22 cellular contexts compared by ENCODE assay signal in the genomic region with DNA sequence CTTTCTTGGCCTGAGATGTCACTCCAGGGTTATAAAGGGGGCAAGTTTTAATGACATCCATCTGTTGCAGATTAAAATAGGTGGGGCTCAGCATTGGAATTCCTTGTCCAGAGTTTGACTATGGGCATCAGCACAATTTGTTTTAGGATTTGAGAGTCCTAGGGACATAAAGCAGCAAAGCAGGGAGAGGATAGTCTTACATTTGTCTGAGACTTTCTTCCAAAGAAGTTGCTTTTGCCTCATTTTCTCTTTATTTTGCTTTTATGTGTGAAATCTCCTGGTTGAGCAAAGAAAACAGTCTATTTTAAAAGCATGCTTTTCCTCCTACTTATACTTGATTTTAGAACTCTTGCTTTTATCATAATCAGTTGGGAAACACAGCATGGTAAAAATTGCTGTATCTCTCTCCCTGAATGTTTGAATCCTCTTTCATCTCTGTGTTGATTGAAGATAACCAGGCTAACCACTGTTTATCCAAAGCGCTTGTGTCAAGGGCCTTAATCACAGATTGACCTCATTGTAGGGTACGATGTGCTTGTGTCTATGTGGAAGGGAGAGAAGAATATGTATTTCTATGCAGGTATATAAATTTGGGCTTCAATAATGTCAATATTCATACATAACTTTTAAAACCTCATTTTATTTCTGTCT.
DNase-seq lines count a peak whose midpoint lies in the region; ATAC-seq and TF ChIP-seq lines count a peak whose summit lies in the region.
"Had no signal": no experiment of that assay in that cellular context is flagged by ENCODE, and none has a peak within 500 bp of the region (broad histone marks: within the 10 kb centered on the region; RNA-seq: fewer than 3 reads in every experiment).

No MANE protein-coding gene starts in this region.

- intact Hi-C loops in Right ventricle myocardium inferior (cut with DNase I) = loop anchor here (10.0 kb wide), 1 partner anchor 66 kb away; no protein-coding TSS in a partner anchor

- no peaks in the 10 kb centered on the region for H3K36me3 Mint-ChIP-seq in activated CD4-positive, alpha-beta memory T cell treated with anti-CD3 and anti-CD28 coated beads, Interleukin-2, amount 10 ng/mL, durations not matched to agents 7 days and 5 days (ENCODE audit: low read depth)
- H3K36me3 Mint-ChIP-seq: CD14-positive monocyte, IgD-negative memory B cell had no signal

- H2AFZ ChIP-seq in smooth muscle cell (ENCODE audit: low read depth) = no peak overlapping the region

- H3K4me3 Mint-ChIP-seq in activated CD4-positive, alpha-beta memory T cell treated with anti-CD3 and anti-CD28 coated beads, Interleukin-2, amount 10 ng/mL, durations not matched to agents 7 days and 5 days = no peak overlapping the region
- H3K4me3 Mint-ChIP-seq: CD14-positive monocyte, IgD-negative memory B cell had no signal

- no peaks in the 10 kb centered on the region for H4K20me1 ChIP-seq in smooth muscle cell (ENCODE audit: low read depth)

- peaks cover 9% of the 10 kb centered on the region for H3K27me3 Mint-ChIP-seq in activated CD4-positive, alpha-beta memory T cell treated with anti-CD3 and anti-CD28 coated beads, Interleukin-2, amount 10 ng/mL, durations not matched to agents 7 days and 5 days
- H3K27me3 Mint-ChIP-seq: IgD-negative memory B cell had no signal

- TF ChIP-seq CTCF in right atrium auricular region (IDR thresholded peaks at IDR 0.05) (no peak), smooth muscle cell (IDR thresholded peaks at IDR 0.05; ENCODE audit: borderline replicate concordance, insufficient read depth, poor library complexity, severe bottlenecking) (no peak)

- ATAC-seq in Right ventricle myocardium inferior (peak; percentile 54), HG02678 (IDR thresholded peaks at IDR 0.05; ENCODE audit: unreplicated experiment) (no peak), GM18517 (IDR thresholded peaks at IDR 0.05; ENCODE audit: unreplicated experiment) (no peak)

- H3K4me3 ChIP-seq in right atrium auricular region = no peak overlapping the region
- H3K4me3 ChIP-seq in adipocyte (ENCODE audit: low read length) = no peak overlapping the region
- H3K4me3 ChIP-seq in mesodermal cell (ENCODE audit: extremely low read depth, insufficient read depth, low read length, poor library complexity, severe bottlenecking) = no peak overlapping the region
- H3K4me3 ChIP-seq in smooth muscle cell = no peak overlapping the region

- H3K27ac ChIP-seq in right atrium auricular region (peak overlapping the region in 1 of 2 donors; percentile 17), mesodermal cell (ENCODE audit: low read depth, low read length, severe bottlenecking) (peak overlapping the region; percentile 50), smooth muscle cell (ENCODE audit: low read depth) (no peak overlapping the region)
- H3K27ac ChIP-seq: HL-60 had no signal

- no peaks in the 10 kb centered on the region for H3F3A ChIP-seq in smooth muscle cell (ENCODE audit: low read depth)

- DNase-seq in Right ventricle myocardium inferior (ENCODE audit: missing footprints) = no peak
- DNase-seq in right atrium auricular region (ENCODE audit: low spot score) = no peak
- peak; percentile 47 for DNase-seq in adipocyte (ENCODE audit: low read depth)
- DNase-seq in smooth muscle cell (lab: John Stamatoyannopoulos, UW; ENCODE audit: unreplicated experiment) = no peak
- no peak for DNase-seq in activated CD4-positive, alpha-beta memory T cell treated with anti-CD3 and anti-CD28 coated beads, Interleukin-2, amount 10 ng/mL, durations not matched to agents 7 days and 5 days
- DNase-seq: 8988T; DMS79 treated with DMSO at 0.1 percent for 48 hours; Karpas-422; NCI-H1048; NCI-H1436; NCI-H1930; NCI-H2171; NCI-H446 treated with DMSO at 0.1 percent for 48 hours; NCI-H69; NK-92 treated with Interleukin-12 subunit alpha and Interleukin-12 subunit beta, amount 100 ng/mL, for 24 hours; SHP77 had no signal

- no peaks in the 10 kb centered on the region for H3K79me2 ChIP-seq in smooth muscle cell (ENCODE audit: low read depth)

- no peak overlapping the region for H3K27ac Mint-ChIP-seq in activated CD4-positive, alpha-beta memory T cell treated with anti-CD3 and anti-CD28 coated beads, Interleukin-2, amount 10 ng/mL, durations not matched to agents 7 days and 5 days
- H3K27ac Mint-ChIP-seq: CD14-positive monocyte, IgD-negative memory B cell had no signal

- CTCF ChIA-PET in activated CD4-positive, alpha-beta memory T cell treated with anti-CD3 and anti-CD28 coated beads, Interleukin-2, amount 10 ng/mL, durations not matched to agents 7 days and 5 days (lab: Charles Lee) = no interaction called here

- no CpG with 5 or more reads among the region's 2 CpGs for WGBS in mesodermal cell (ENCODE audit: insufficient coverage in 2 of 2), 2 experiments
- 14% methylated on average over 2 of the region's 2 CpGs for WGBS in smooth muscle cell (ENCODE audit: low lambda C conversion rate)

- H3K27me3 ChIP-seq in right atrium auricular region (no peaks in the 10 kb centered on the region), adipocyte (replicated peaks; ENCODE audit: control insufficient read depth, insufficient read depth, low read length) (no peaks in the 10 kb centered on the region), smooth muscle cell (ENCODE audit: low read depth) (no peaks in the 10 kb centered on the region)

- H3K4me1 ChIP-seq in right atrium auricular region (peaks cover 0 to 24% of the 10 kb centered on the region in 2 donors), adipocyte (ENCODE audit: control insufficient read depth, insufficient read depth, low read length) (peaks cover 14% of the 10 kb centered on the region), mesodermal cell (ENCODE audit: control insufficient read depth, insufficient read depth, low read length, poor library complexity, severe bottlenecking) (peaks cover 19% of the 10 kb centered on the region), smooth muscle cell (ENCODE audit: low read depth) (peaks cover 39% of the 10 kb centered on the region)

- H3K9ac ChIP-seq in adipocyte (ENCODE audit: low read length) (peak overlapping the region; percentile 32), smooth muscle cell (ENCODE audit: low read depth) (no peak overlapping the region)

- POLR2A ChIA-PET in activated CD4-positive, alpha-beta memory T cell treated with anti-CD3 and anti-CD28 coated beads, Interleukin-2, amount 10 ng/mL, durations not matched to agents 7 days and 5 days (lab: Charles Lee) = no interaction called here

- peak overlapping the region; percentile 25 for H3K4me2 ChIP-seq in smooth muscle cell

- no peaks in the 10 kb centered on the region for H3K4me1 Mint-ChIP-seq in activated CD4-positive, alpha-beta memory T cell treated with anti-CD3 and anti-CD28 coated beads, Interleukin-2, amount 10 ng/mL, durations not matched to agents 7 days and 5 days
- H3K4me1 Mint-ChIP-seq: CD14-positive monocyte, IgD-negative memory B cell had no signal

- H3K9me3 ChIP-seq in right atrium auricular region (no peaks in the 10 kb centered on the region), adipocyte (ENCODE audit: control insufficient read depth, low read length) (no peaks in the 10 kb centered on the region), mesodermal cell (ENCODE audit: control insufficient read depth, low read length) (no peaks in the 10 kb centered on the region), smooth muscle cell (replicated peaks; ENCODE audit: low read depth) (no peaks in the 10 kb centered on the region)

- no peaks in the 10 kb centered on the region for H3K9me3 Mint-ChIP-seq in activated CD4-positive, alpha-beta memory T cell treated with anti-CD3 and anti-CD28 coated beads, Interleukin-2, amount 10 ng/mL, durations not matched to agents 7 days and 5 days
- H3K9me3 Mint-ChIP-seq: CD14-positive monocyte had no signal

- no peaks in the 10 kb centered on the region for H3K36me3 ChIP-seq in right atrium auricular region
- no peaks in the 10 kb centered on the region for H3K36me3 ChIP-seq in adipocyte (ENCODE audit: control insufficient read depth, insufficient read depth, low read length, severe bottlenecking)
- H3K36me3 ChIP-seq in mesodermal cell (ENCODE audit: control insufficient read depth, insufficient read depth, low read length) = no peaks in the 10 kb centered on the region
- H3K36me3 ChIP-seq in smooth muscle cell (ENCODE audit: low read depth) = no peaks in the 10 kb centered on the region
